8 cellular contexts compared by ENCODE assay signal in the genomic region with DNA sequence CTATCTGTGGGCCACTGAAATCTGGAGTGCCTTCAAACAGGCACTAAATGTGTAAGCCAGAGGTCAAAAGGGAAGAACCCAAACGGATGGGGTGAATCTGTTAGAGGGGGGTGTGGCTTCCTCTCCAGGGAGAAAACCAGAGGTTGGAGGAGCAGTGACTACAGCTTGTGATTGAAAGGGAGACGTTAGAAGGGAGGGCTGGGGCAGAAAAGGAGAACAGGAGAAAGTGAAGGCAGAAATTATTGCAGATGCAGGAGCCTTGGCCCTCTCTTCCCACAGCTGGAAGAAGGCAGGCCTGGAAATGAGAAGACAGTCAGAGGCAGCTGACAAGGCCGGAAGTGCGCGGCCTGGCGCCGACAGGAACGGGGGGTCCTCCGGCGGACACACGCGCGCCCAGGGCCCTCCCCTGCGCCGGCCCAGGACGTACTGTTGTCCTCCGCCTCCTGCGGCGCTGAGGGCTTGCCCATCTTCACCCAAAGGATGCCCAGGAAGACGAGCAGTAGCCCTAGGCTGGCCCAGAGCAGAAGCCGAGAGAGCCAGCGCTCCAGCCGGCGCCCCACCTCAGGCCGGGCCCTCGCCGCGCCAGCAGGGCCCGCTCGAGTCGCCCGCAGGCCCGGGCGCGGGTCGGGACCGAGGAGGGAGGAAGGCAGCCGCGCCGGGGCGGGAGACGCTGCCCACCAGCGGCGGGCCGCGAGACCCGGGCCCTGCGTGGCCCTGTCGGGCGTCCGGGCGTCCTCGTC. TPM values are rescaled to one million over a fixed set of nuclear protein-coding genes. Genes with fewer than 3 reads are reported as not detected.
DNase-seq lines count a peak whose midpoint lies in the region; ATAC-seq and TF ChIP-seq lines count a peak whose summit lies in the region.

No MANE protein-coding gene starts in this region.

- H3K4me2 ChIP-seq in neuronal stem cell (ENCODE audit: insufficient read depth, low read length, poor library complexity, severe bottlenecking) = peak overlapping the region; percentile 66

- peaks cover 27 to 48% of the 10 kb centered on the region in 2 donors for H3K36me3 Mint-ChIP-seq in CD4-positive, alpha-beta memory T cell

- CTCF ChIA-PET in CD4-positive, alpha-beta memory T cell (lab: Charles Lee; ENCODE audit: partially characterized antibody) = interaction anchor here (0.8 to 5.8 kb wide), 6 partner anchors 12 to 237 kb away, joined by 3 to 31 read pairs (median 4); a partner anchor contains a TSS

- H3K9me3 ChIP-seq in CD4-positive, alpha-beta memory T cell (ENCODE audit: control insufficient read depth in 1 of 2, low read length in 2 of 2) = no peaks in the 10 kb centered on the region
- H3K9me3 ChIP-seq in neuronal stem cell (replicated peaks in 1 of 2; ENCODE audit: control insufficient read depth in 2 of 2, insufficient read depth in 1 of 2, low read depth in 1 of 2, low read length in 2 of 2) (no peaks in the 10 kb centered on the region), thoracic aorta (no peaks in the 10 kb centered on the region)

- peaks cover 35 to 61% (median 48%) of the 10 kb centered on the region in 4 donors for H3K4me1 Mint-ChIP-seq in CD4-positive, alpha-beta memory T cell

- H2BK5ac ChIP-seq in neuronal stem cell (ENCODE audit: low read length) = no peak overlapping the region

- peak; percentile 31 to 77 (median 57) for DNase-seq in CD4-positive, alpha-beta memory T cell
- DNase-seq in GM19240 (ENCODE audit: insufficient read length, low spot score) (peak; percentile 74), SHP77 treated with DMSO at 0.1 percent for 48 hours (lab: John Stamatoyannopoulos, UW) (peak; percentile 6), foreskin melanocyte (peak; percentile 87), neuronal stem cell (ENCODE audit: low spot score) (no peak), thoracic aorta (ENCODE audit: low spot score) (no peak)
- DNase-seq in activated naive CD4-positive, alpha-beta T cell treated with Interleukin-2 at 50 U/mL for 16 hours = peak; percentile 62

- H3K27me3 Mint-ChIP-seq in CD4-positive, alpha-beta memory T cell = no peaks in the 10 kb centered on the region

- TF ChIP-seq CTCF in thoracic aorta (IDR thresholded peaks at IDR 0.05) = no peak

- H3K23ac ChIP-seq in neuronal stem cell (ENCODE audit: low read depth, low read length, poor library complexity) = peak overlapping the region; percentile 52

- H3K4me3 ChIP-seq in CD4-positive, alpha-beta memory T cell (ENCODE audit: low read length in 2 of 2) = peak overlapping the region; percentile 48 to 77
- H3K4me3 ChIP-seq in neuronal stem cell (ENCODE audit: low read length in 2 of 2) (peak overlapping the region; percentile 84 to 98), thoracic aorta (peak overlapping the region; percentile 88)

- intact Hi-C loops in CD4-positive, alpha-beta memory T cell (cut with micrococcal nuclease) = loop anchor here (2.0 kb wide), 2 partner anchors 69 to 639 kb away; a partner anchor contains a TSS

- H3K9ac ChIP-seq in neuronal stem cell (ENCODE audit: low read depth, low read length, poor library complexity) = peak overlapping the region; percentile 97

- peak overlapping the region; percentile 84 for H2AFZ ChIP-seq in neuronal stem cell (ENCODE audit: low read length)

- no peak overlapping the region for H4K91ac ChIP-seq in neuronal stem cell (ENCODE audit: low read depth, low read length, poor library complexity)

- no peak overlapping the region for H3K4ac ChIP-seq in neuronal stem cell (ENCODE audit: low read length)

- H3K4me3 Mint-ChIP-seq in CD4-positive, alpha-beta memory T cell = peak overlapping the region; percentile 90 to 100 (median 98)

- no peak overlapping the region for H2AK5ac ChIP-seq in neuronal stem cell (ENCODE audit: low read depth, low read length)

- no peaks in the 10 kb centered on the region for H3K27me3 ChIP-seq in CD4-positive, alpha-beta memory T cell (ENCODE audit: insufficient read depth, low read length)
- H3K27me3 ChIP-seq in neuronal stem cell (ENCODE audit: control insufficient read depth in 3 of 3, insufficient read depth in 3 of 3, low read depth in 1 of 3, low read length in 3 of 3) = no peaks in the 10 kb centered on the region
- H3K27me3 ChIP-seq in thoracic aorta (replicated peaks; ENCODE audit: insufficient read depth) = no peaks in the 10 kb centered on the region

- H4K8ac ChIP-seq in neuronal stem cell (ENCODE audit: low read depth, low read length) = no peak overlapping the region

- H3K9me3 Mint-ChIP-seq in CD4-positive, alpha-beta memory T cell = no peaks in the 10 kb centered on the region

- no peak overlapping the region for H2BK120ac ChIP-seq in neuronal stem cell (ENCODE audit: low read depth, low read length)

- H3K27ac Mint-ChIP-seq in CD4-positive, alpha-beta memory T cell = peak overlapping the region; percentile 90 to 100 (median 99)

- H3K14ac ChIP-seq in neuronal stem cell (ENCODE audit: low read length) = no peak overlapping the region

- peak overlapping the region; percentile 95 for H3K18ac ChIP-seq in neuronal stem cell (ENCODE audit: low read length)

- no peak overlapping the region for H2BK12ac ChIP-seq in neuronal stem cell (ENCODE audit: low read length)

- peak overlapping the region; percentile 90 for H3K27ac ChIP-seq in CD4-positive, alpha-beta memory T cell (ENCODE audit: low read depth, low read length)
- H3K27ac ChIP-seq in neuronal stem cell (replicated peaks; ENCODE audit: low read length) (peak overlapping the region; percentile 38), thoracic aorta (peak overlapping the region; percentile 95 to 97)

- peak; percentile 45 for ATAC-seq in HG03439 (IDR thresholded peaks at IDR 0.05; ENCODE audit: unreplicated experiment)
- peak; percentile 35 for ATAC-seq in thoracic aorta (ENCODE audit: insufficient number of reproducible peaks, low FRiP score, low read depth)

- POLR2A ChIA-PET in CD4-positive, alpha-beta memory T cell (lab: Charles Lee; ENCODE audit: partially characterized antibody) = interaction anchor here (0.6 to 3.0 kb wide), 19 partner anchors 10 to 884 kb away, joined by 3 to 35 read pairs (median 4); a partner anchor contains a TSS

- WGBS in neuronal stem cell (ENCODE audit: extremely low coverage in 2 of 2, insufficient read length in 2 of 2, insufficient replicate concordance in 1 of 2), 2 donors = no CpG with 5 or more reads among the region's 53 CpGs

- H3K4me1 ChIP-seq in CD4-positive, alpha-beta memory T cell (ENCODE audit: insufficient read depth, low read length) = peaks cover 46% of the 10 kb centered on the region
- H3K4me1 ChIP-seq in neuronal stem cell (ENCODE audit: control insufficient read depth in 2 of 2, insufficient read depth in 1 of 2, low read depth in 1 of 2, low read length in 2 of 2) (peaks cover 17 to 28% of the 10 kb centered on the region in 2 donors), thoracic aorta (ENCODE audit: control insufficient read depth in 1 of 2, low read depth in 2 of 2) (peaks cover 17 to 35% of the 10 kb centered on the region in 2 donors)

- H3K79me1 ChIP-seq in neuronal stem cell (ENCODE audit: low read depth, low read length) = peaks cover 5% of the 10 kb centered on the region

- peaks cover 29% of the 10 kb centered on the region for H3K36me3 ChIP-seq in CD4-positive, alpha-beta memory T cell (ENCODE audit: insufficient read depth, low read length)
- H3K36me3 ChIP-seq in neuronal stem cell (replicated peaks in 1 of 2; ENCODE audit: control insufficient read depth in 2 of 2, insufficient read depth in 2 of 2, low read length in 2 of 2) (peaks cover 7 to 44% of the 10 kb centered on the region in 2 donors), thoracic aorta (peaks cover 14% of the 10 kb centered on the region)

- H2BK15ac ChIP-seq in neuronal stem cell (ENCODE audit: low read length) = no peak overlapping the region

RNA-seq across cellular contexts. Expression of a gene that starts 0.8 kb away (rescaled TPM):
- total RNA-seq in CD4-positive, alpha-beta memory T cell = 100 to 1,000 TPM; 115 to 126 TPM
- 10 to 100 TPM; 13.5 to 44.6 TPM for polyA plus RNA-seq in CD4-positive, alpha-beta memory T cell
- polyA plus RNA-seq in neuronal stem cell (2013, experiment 1 of 2) = 30.6 TPM
- 30.2 TPM for polyA plus RNA-seq in neuronal stem cell (2013, experiment 2 of 2)
- total RNA-seq in thoracic aorta = 10 to 100 TPM; 57.4 to 77.2 TPM

RNA-seq across cellular contexts. Expression of a gene that starts 15.7 kb away (rescaled TPM):
- not detected for total RNA-seq in CD4-positive, alpha-beta memory T cell
- polyA plus RNA-seq in CD4-positive, alpha-beta memory T cell = not detected
- polyA plus RNA-seq in neuronal stem cell (2013, experiment 1 of 2) = not detected
- polyA plus RNA-seq in neuronal stem cell (2013, experiment 2 of 2) = not detected
- not detected for total RNA-seq in thoracic aorta

RNA-seq across cellular contexts. Expression of a gene that starts 41.4 kb away (rescaled TPM):
- total RNA-seq in CD4-positive, alpha-beta memory T cell = not detected
- polyA plus RNA-seq in CD4-positive, alpha-beta memory T cell = not detected
- 1.7 TPM for polyA plus RNA-seq in neuronal stem cell (2013, experiment 1 of 2)
- polyA plus RNA-seq in neuronal stem cell (2013, experiment 2 of 2) = 1.4 TPM
- total RNA-seq in thoracic aorta = under 1 TPM; 0.27 to 0.56 TPM

Comparison
In these comparisons a context has a peak if more than half of its experiments do, and no peak if none do; other contexts are left out.
1. DNase-seq: peak in CD4-positive, alpha-beta memory T cell (5 of 5), GM19240 (single experiment), SHP77 treated with DMSO at 0.1 percent for 48 hours (single experiment), activated naive CD4-positive, alpha-beta T cell treated with Interleukin-2 at 50 U/mL for 16 hours (single experiment) and foreskin melanocyte (single experiment); none in neuronal stem cell (single experiment) and thoracic aorta (single experiment).
2. H3K27ac ChIP-seq: peak in every context shown above with its lines; median percentile 96 in thoracic aorta; 90 in CD4-positive, alpha-beta memory T cell; 38 in neuronal stem cell.
3. Peak in every context shown above with its lines, with median percentiles within 50 percentile points of each other: H3K4me3 ChIP-seq.